ENCODE assay signal across 13 cellular contexts in the genomic region with DNA sequence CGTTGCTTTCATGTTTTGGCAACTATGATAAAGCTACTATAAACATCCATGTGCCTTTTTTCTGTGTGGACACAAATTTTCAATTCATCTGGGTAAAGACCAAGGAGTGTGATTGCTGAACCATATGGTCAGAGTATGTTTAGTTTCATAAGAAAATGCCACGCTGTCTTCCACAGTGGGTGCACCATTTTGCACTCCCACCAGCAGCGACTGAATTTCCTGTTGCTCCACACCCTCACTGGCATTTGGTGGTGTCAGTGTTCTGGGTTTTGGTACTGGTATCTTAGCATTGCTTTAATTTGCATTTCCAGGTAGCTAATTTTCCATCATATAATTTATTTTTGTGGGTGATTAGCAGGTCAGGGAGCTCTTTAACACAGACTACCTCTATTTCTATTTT.
DNase-seq lines count a peak whose midpoint lies in the region; ATAC-seq and TF ChIP-seq lines count a peak whose summit lies in the region.
"Had no signal": no experiment of that assay in that cellular context is flagged by ENCODE, and none has a peak within 500 bp of the region (broad histone marks: within the 10 kb centered on the region; RNA-seq: fewer than 3 reads in every experiment).

No MANE protein-coding gene starts in this region.

- CTCF ChIA-PET in WTC11 (lab: Charles Lee) = no interaction called here

- no peak for TF ChIP-seq EP300 in ovary (IDR thresholded peaks at IDR 0.05)

- H3K27me3 ChIP-seq in GM23338 (ENCODE audit: insufficient read depth) (no peaks in the 10 kb centered on the region), iPS-18a (ENCODE audit: control insufficient read depth, insufficient read depth, low read length) (no peaks in the 10 kb centered on the region), ovary (no peaks in the 10 kb centered on the region)
- H3K27me3 ChIP-seq: BLaER1 had no signal

- no peak overlapping the region for H2AFZ ChIP-seq in GM23338

- H3K27me3 Mint-ChIP-seq in GM23338 (ENCODE audit: insufficient read depth, low read depth, poor library complexity) = peaks cover 7% of the 10 kb centered on the region
- no peaks in the 10 kb centered on the region; the same call in 1 of the 2 replicates for H3K27me3 Mint-ChIP-seq in WTC11 (ENCODE audit: low read depth)

- H3K9ac ChIP-seq in iPS-18a (ENCODE audit: low read length) = no peak overlapping the region
- H3K9ac ChIP-seq: BLaER1 had no signal

- H3K36me3 ChIP-seq in GM23338 (ENCODE audit: insufficient read depth) (no peaks in the 10 kb centered on the region), iPS-18a (ENCODE audit: control insufficient read depth, low read depth, low read length) (no peaks in the 10 kb centered on the region), ovary (no peaks in the 10 kb centered on the region)
- H3K36me3 ChIP-seq: BLaER1 had no signal

- WGBS in ovary, 3 donors = 11 to 27% (median 16%) methylated on average over 3 of the region's 3 CpGs

- DNase-seq in GM23338 (ENCODE audit: low spot score) (no peak), WTC11 (ENCODE audit: low spot score) (no peak), sciatic nerve (ENCODE audit: low spot score) (no peak), DMS79 (lab: John Stamatoyannopoulos, UW) (no peak), ovary (no peak)
- DNase-seq: 8988T; AML-193; Caco-2; CD8-positive, alpha-beta memory T cell; GF-D8 had no signal

- peaks cover 36% of the 10 kb centered on the region for H3K4me1 Mint-ChIP-seq in GM23338
- peaks cover 49% of the 10 kb centered on the region for H3K4me1 Mint-ChIP-seq in WTC11
- H3K4me1 Mint-ChIP-seq: CD8-positive, alpha-beta memory T cell had no signal

- TF ChIP-seq POLR2A in ovary (IDR thresholded peaks at IDR 0.05) = no peak

- peaks cover 20% of the 10 kb centered on the region for H3F3A ChIP-seq in GM23338 (replicated peaks; ENCODE audit: low read depth)

- no peak overlapping the region for H3K4me2 ChIP-seq in GM23338
- H3K4me2 ChIP-seq: BLaER1 had no signal

- no peaks in the 10 kb centered on the region for H3K9me2 ChIP-seq in GM23338 (ENCODE audit: insufficient read depth)

- H3K4me3 Mint-ChIP-seq in GM23338 (no peak overlapping the region), WTC11 (no peak overlapping the region)
- H3K4me3 Mint-ChIP-seq: CD8-positive, alpha-beta memory T cell had no signal

- peaks cover 28% of the 10 kb centered on the region for H3K4me1 ChIP-seq in GM23338 (ENCODE audit: insufficient read depth)
- H3K4me1 ChIP-seq in iPS-18a (ENCODE audit: control insufficient read depth, low read depth, low read length) = peaks cover 39% of the 10 kb centered on the region
- no peaks in the 10 kb centered on the region for H3K4me1 ChIP-seq in ovary (ENCODE audit: insufficient read depth)

- H3K36me3 Mint-ChIP-seq in GM23338 (ENCODE audit: low read depth) = peaks cover 5% of the 10 kb centered on the region
- H3K36me3 Mint-ChIP-seq in WTC11 = peaks cover 4% of the 10 kb centered on the region
- H3K36me3 Mint-ChIP-seq: CD8-positive, alpha-beta memory T cell had no signal

- POLR2A ChIA-PET in WTC11 (lab: Charles Lee) = no interaction called here

- no peaks in the 10 kb centered on the region for H3K9me3 ChIP-seq in iPS-18a (ENCODE audit: control insufficient read depth, low read depth, low read length)
- H3K9me3 ChIP-seq in ovary = no peaks in the 10 kb centered on the region
- H3K9me3 ChIP-seq: BLaER1, Caco-2 had no signal

- H3K9me3 Mint-ChIP-seq in GM23338 (peaks cover 7% of the 10 kb centered on the region), WTC11 (peaks cover 4% of the 10 kb centered on the region)

- peak overlapping the region; percentile 99 for H3K27ac ChIP-seq in GM23338 (ENCODE audit: low read depth)
- peak overlapping the region; percentile 95 for H3K27ac ChIP-seq in iPS-18a (ENCODE audit: low read length)
- H3K27ac ChIP-seq in ovary = no peak overlapping the region
- H3K27ac ChIP-seq: BLaER1 had no signal

- intact Hi-C loops in sciatic nerve (cut with DNase I) (no loop called here), ovary (cut with DNase I) (no loop called here)

- no peak for TF ChIP-seq CTCF in GM23338 (conservative IDR thresholded peaks at IDR 0.05; ENCODE audit: low read depth in 2 of 2)
- no peak for TF ChIP-seq CTCF in WTC11 (IDR thresholded peaks at IDR 0.05)
- no peak for TF ChIP-seq CTCF in ovary (IDR thresholded peaks at IDR 0.05)

- H3K4me3 ChIP-seq in GM23338 (no peak overlapping the region), iPS-18a (ENCODE audit: low read length) (no peak overlapping the region), ovary (no peak overlapping the region)
- H3K4me3 ChIP-seq: BLaER1 had no signal

- H3K27ac Mint-ChIP-seq in GM23338 (no peak overlapping the region), WTC11 (peak overlapping the region; percentile 100)

- ATAC-seq in GM23338 (no peak), WTC11 (no peak), sciatic nerve (peak; percentile 42), HG03520 (IDR thresholded peaks at IDR 0.05; ENCODE audit: unreplicated experiment) (no peak)

- no peaks in the 10 kb centered on the region for H4K20me1 ChIP-seq in GM23338 (replicated peaks; ENCODE audit: insufficient read depth)
- H4K20me1 ChIP-seq: BLaER1 had no signal

- H3K79me2 ChIP-seq in GM23338 (replicated peaks; ENCODE audit: insufficient read depth) = no peaks in the 10 kb centered on the region

TF ChIP-seq in GM23338, 12 proteins besides CTCF, POLR2A, EP300 and RAD21 (continues in another document):
- TF ChIP-seq ZNF331 (CRISPR knock-in tag; IDR thresholded peaks at IDR 0.05; ENCODE audit: low read depth) = no peak
- TF ChIP-seq ZNF114 (CRISPR knock-in tag; IDR thresholded peaks at IDR 0.05) = no peak
- TF ChIP-seq ETS1 (IDR thresholded peaks at IDR 0.05) = no peak
- TF ChIP-seq CREB1 (CRISPR knock-in tag; IDR thresholded peaks at IDR 0.05; ENCODE audit: low read depth) = no peak
- no peak for TF ChIP-seq NANOG (IDR thresholded peaks at IDR 0.05; ENCODE audit: borderline replicate concordance)
- TF ChIP-seq EZH2phosphoT487 (IDR thresholded peaks at IDR 0.05; ENCODE audit: unreplicated experiment) = no peak
- TF ChIP-seq JUNB (IDR thresholded peaks at IDR 0.05; ENCODE audit: unreplicated experiment) = no peak
- TF ChIP-seq STAT1 (IDR thresholded peaks at IDR 0.05; ENCODE audit: unreplicated experiment) = no peak
- no peak for TF ChIP-seq POLR2AphosphoS5 (IDR thresholded peaks at IDR 0.05; ENCODE audit: low read depth)

TF ChIP-seq in WTC11, 78 proteins besides CTCF, POLR2A, EP300 and RAD21:
- TF ChIP-seq STAT6 (CRISPR knock-in tag; conservative IDR thresholded peaks at IDR 0.05; ENCODE audit: low read depth) (no peak), TP53 (CRISPR knock-in tag; IDR thresholded peaks at IDR 0.05) (no peak), KAT7 (CRISPR knock-in tag; IDR thresholded peaks at IDR 0.05; ENCODE audit: borderline replicate concordance) (no peak), SMAD3 (CRISPR knock-in tag; IDR thresholded peaks at IDR 0.05; ENCODE audit: borderline replicate concordance) (no peak), NR2C2 (CRISPR knock-in tag; IDR thresholded peaks at IDR 0.05) (no peak), SP1 (CRISPR knock-in tag; conservative IDR thresholded peaks at IDR 0.05) (no peak)

Comparison
In these comparisons a context has a peak if more than half of its experiments do, and no peak if none do; other contexts are left out.
1. H3K27ac ChIP-seq: peak in GM23338 (single experiment) and iPS-18a (single experiment); none in ovary (0 of 2).